ENCODE assay signal across 13 cellular contexts in genomic region chr5:5979362-5979760, GRCh38.
DNase-seq lines count a peak whose midpoint lies in the region; ATAC-seq, FAIRE-seq and TF ChIP-seq lines count a peak whose summit lies in the region.
"Had no signal": no experiment of that assay in that cellular context is flagged by ENCODE, and none has a peak within 500 bp of the region (broad histone marks: within the 10 kb centered on the region; RNA-seq: fewer than 3 reads in every experiment).

No MANE protein-coding gene starts in this region.

- H3K4ac ChIP-seq in H1 (replicated peaks; ENCODE audit: insufficient read length, low read depth, low read length) = no peak overlapping the region

- H3K4me3 Mint-ChIP-seq in mesothelial cell of epicardium = no peak overlapping the region
- H3K4me3 Mint-ChIP-seq: activated CD4-positive, alpha-beta memory T cell treated with anti-CD3 and anti-CD28 coated beads, Interleukin-2, amount 10 ng/mL, durations not matched to agents 7 days and 5 days; effector memory CD8-positive, alpha-beta T cell had no signal

- no peaks in the 10 kb centered on the region for H3K79me1 ChIP-seq in H1 (ENCODE audit: low read depth, low read length)

- POLR2A ChIA-PET in H1 (lab: Charles Lee; ENCODE audit: partially characterized antibody) = no interaction called here

- H3K23ac ChIP-seq in H1 (ENCODE audit: insufficient read length) = no peak overlapping the region

- no peak overlapping the region for H4K8ac ChIP-seq in H1 (ENCODE audit: extremely low read depth, insufficient read depth, low read length)

- H3K4me3 ChIP-seq in AG10803 (ENCODE audit: low read length) (no peak overlapping the region), H1 (ENCODE audit: extremely low read depth in 1 of 4, insufficient read depth in 2 of 4, low read depth in 3 of 4, low read length in 4 of 4) (no peak overlapping the region), psoas muscle (no peak overlapping the region), tibial nerve (no peak overlapping the region)
- H3K4me3 ChIP-seq: cardiac muscle cell had no signal

- H3K23me2 ChIP-seq in H1 (ENCODE audit: low read depth, low read length) = no peaks in the 10 kb centered on the region

- H3K36me3 Mint-ChIP-seq in mesothelial cell of epicardium = no peaks in the 10 kb centered on the region

- H2AK5ac ChIP-seq in H1 (ENCODE audit: low read depth, low read length) = no peak overlapping the region

- no peaks in the 10 kb centered on the region for H4K20me1 ChIP-seq in H1 (replicated peaks in 1 of 2; ENCODE audit: control insufficient read depth in 1 of 2, insufficient read depth in 2 of 2, low read length in 2 of 2)

- no peaks in the 10 kb centered on the region for H3K9me3 Mint-ChIP-seq in mesothelial cell of epicardium
- H3K9me3 Mint-ChIP-seq: activated CD4-positive, alpha-beta memory T cell treated with anti-CD3 and anti-CD28 coated beads, Interleukin-2, amount 10 ng/mL, durations not matched to agents 7 days and 5 days; effector memory CD8-positive, alpha-beta T cell had no signal

- TF ChIP-seq EP300 in H1 (IDR thresholded peaks at IDR 0.05; ENCODE audit: borderline replicate concordance in 1 of 2, low read depth in 2 of 2, low read length in 2 of 2) (no peak), tibial nerve (IDR thresholded peaks at IDR 0.05) (no peak)

- H2BK120ac ChIP-seq in H1 (replicated peaks; ENCODE audit: low read depth, low read length) = no peak overlapping the region

- DNase-seq in AG10803 (ENCODE audit: low read depth) (peak; percentile 22), NCI-H526 treated with DMSO at 0.1 percent for 48 hours (lab: John Stamatoyannopoulos, UW) (peak; percentile 17), H1 (ENCODE audit: low read depth in 1 of 2, low spot score in 2 of 2) (no peak), mesothelial cell of epicardium (ENCODE audit: low spot score in 2 of 2, unreplicated experiment in 2 of 2) (no peak), psoas muscle (no peak), tibial nerve (ENCODE audit: low spot score in 2 of 2) (no peak), D341Med (ENCODE audit: low spot score) (no peak), superior temporal gyrus (ENCODE audit: extremely low spot score) (no peak)
- DNase-seq: activated CD4-positive, alpha-beta memory T cell treated with anti-CD3 and anti-CD28 coated beads, Interleukin-2, amount 10 ng/mL, durations not matched to agents 7 days and 5 days; activated gamma-delta T cell treated with Interleukin-2 at 50 U/mL for 16 hours; effector memory CD8-positive, alpha-beta T cell; T1000 had no signal

- H3K4me1 Mint-ChIP-seq in mesothelial cell of epicardium = peaks cover 22% of the 10 kb centered on the region
- H3K4me1 Mint-ChIP-seq: activated CD4-positive, alpha-beta memory T cell treated with anti-CD3 and anti-CD28 coated beads, Interleukin-2, amount 10 ng/mL, durations not matched to agents 7 days and 5 days had no signal

- H3K27ac Mint-ChIP-seq in mesothelial cell of epicardium = peak overlapping the region; percentile 52
- H3K27ac Mint-ChIP-seq: activated CD4-positive, alpha-beta memory T cell treated with anti-CD3 and anti-CD28 coated beads, Interleukin-2, amount 10 ng/mL, durations not matched to agents 7 days and 5 days; effector memory CD8-positive, alpha-beta T cell had no signal

- peak in 1 of 2 experiments; percentile 14; a peak in 1 of 4 replicates for TF ChIP-seq RAD21 in H1 (IDR thresholded peaks at IDR 0.05 in 1 of 2, conservative IDR thresholded peaks at IDR 0.05 in 1 of 2; ENCODE audit: low read depth in 2 of 2, low read length in 2 of 2)

- 85% methylated on average over 3 of the region's 3 CpGs; no CpG with 5 or more reads in 1 of the 2 experiments for WGBS in H1 (ENCODE audit: extremely low coverage in 1 of 2, insufficient coverage in 1 of 2, insufficient read length in 1 of 2, insufficient replicate concordance in 2 of 2, low coverage in 1 of 2, low lambda C conversion rate in 2 of 2, missing lambda C conversion rate in 1 of 2), 2 experiments
- WGBS in psoas muscle, 3 donors = 32 to 55% (median 38%) methylated on average over 3 of the region's 3 CpGs
- 57 to 73% methylated on average over 3 of the region's 3 CpGs for WGBS in tibial nerve, 2 donors

- H3K27ac ChIP-seq in H1 (ENCODE audit: low read depth, low read length) (no peak overlapping the region), psoas muscle (no peak overlapping the region), tibial nerve (no peak overlapping the region)
- H3K27ac ChIP-seq: cardiac muscle cell had no signal

- intact Hi-C loops in psoas muscle (cut with DNase I) = no loop called here

- no peak for FAIRE-seq in H1 (lab: Jason Lieb, UNC)

- no peak overlapping the region for H4K91ac ChIP-seq in H1 (replicated peaks; ENCODE audit: insufficient read length, low read length)

- no peak overlapping the region for H2BK12ac ChIP-seq in H1 (ENCODE audit: low read depth, low read length)

- no peak overlapping the region for H2AFZ ChIP-seq in H1 (ENCODE audit: low read length)

- H3K27me3 Mint-ChIP-seq in mesothelial cell of epicardium (ENCODE audit: low read depth) = peaks cover 10% of the 10 kb centered on the region
- H3K27me3 Mint-ChIP-seq: activated CD4-positive, alpha-beta memory T cell treated with anti-CD3 and anti-CD28 coated beads, Interleukin-2, amount 10 ng/mL, durations not matched to agents 7 days and 5 days; effector memory CD8-positive, alpha-beta T cell had no signal

- no peak overlapping the region for H3K18ac ChIP-seq in H1 (ENCODE audit: extremely low read depth, low read length)

- H4K5ac ChIP-seq in H1 (ENCODE audit: insufficient read length, low read depth, low read length) = no peak overlapping the region

- no peak for ATAC-seq in psoas muscle
- ATAC-seq: effector memory CD8-positive, alpha-beta T cell had no signal

- no peak overlapping the region for H3K4me2 ChIP-seq in H1 (ENCODE audit: insufficient read depth in 1 of 2, low read depth in 2 of 2, low read length in 2 of 2)

- H3K4me1 ChIP-seq in H1 (replicated peaks in 1 of 4; ENCODE audit: control insufficient read depth in 3 of 4, insufficient read depth in 4 of 4, low read length in 3 of 4) (peaks cover 0 to 11% (median 3%) of the 10 kb centered on the region in 4 experiments; a peak in 2 of 7 replicates), psoas muscle (no peaks in the 10 kb centered on the region), tibial nerve (peaks cover 0 to 17% (median 0%) of the 10 kb centered on the region in 4 donors)

- H2BK20ac ChIP-seq in H1 (ENCODE audit: low read length) = no peak overlapping the region

- no peak overlapping the region for H2BK5ac ChIP-seq in H1 (ENCODE audit: low read depth, low read length)

- no peak overlapping the region for H3K56ac ChIP-seq in H1 (replicated peaks; ENCODE audit: insufficient read length, low read depth, low read length)

- no peak overlapping the region for H3K14ac ChIP-seq in H1 (ENCODE audit: insufficient read length)

- H3K9me3 ChIP-seq in H1 (ENCODE audit: insufficient read depth in 2 of 2, low read depth in 1 of 2, low read length in 1 of 2) = no peaks in the 10 kb centered on the region
- H3K9me3 ChIP-seq in psoas muscle = no peaks in the 10 kb centered on the region
- H3K9me3 ChIP-seq in tibial nerve = no peaks in the 10 kb centered on the region

- H3K9ac ChIP-seq in H1 (replicated peaks in 1 of 4; ENCODE audit: extremely low read depth in 1 of 4, low read depth in 3 of 4, low read length in 3 of 4) = no peak overlapping the region

- H3K79me2 ChIP-seq in H1 (ENCODE audit: control insufficient read depth in 1 of 2, insufficient read depth in 2 of 2, low read length in 2 of 2) = no peaks in the 10 kb centered on the region

- TF ChIP-seq POLR2A in H1 (IDR thresholded peaks at IDR 0.05; ENCODE audit: control extremely low read depth in 1 of 2, low read depth in 2 of 2, low read length in 2 of 2) (no peak), tibial nerve (IDR thresholded peaks at IDR 0.05) (no peak)

- CTCF ChIA-PET in H1 (lab: Charles Lee; ENCODE audit: partially characterized antibody) = interaction anchor here (0.6 kb wide), 1 partner anchor 558 kb away, joined by 3 read pairs; no protein-coding TSS in a partner anchor

- H2BK15ac ChIP-seq in H1 (ENCODE audit: low read length) = no peak overlapping the region

- TF ChIP-seq CTCF in AG10803 (conservative IDR thresholded peaks at IDR 0.05; ENCODE audit: low read length) = no peak
- TF ChIP-seq CTCF in H1 (IDR thresholded peaks at IDR 0.05; ENCODE audit: control extremely low read depth in 1 of 3, insufficient read depth in 1 of 3, low read depth in 1 of 3, low read length in 3 of 3) = no peak
- no peak for TF ChIP-seq CTCF in mesothelial cell of epicardium (IDR thresholded peaks at IDR 0.05; ENCODE audit: unreplicated experiment)
- no peak for TF ChIP-seq CTCF in psoas muscle (IDR thresholded peaks at IDR 0.05)
- TF ChIP-seq CTCF in tibial nerve (IDR thresholded peaks at IDR 0.05) = no peak

- H3K27me3 ChIP-seq in H1 (replicated peaks in 1 of 4; ENCODE audit: control insufficient read depth in 3 of 4, extremely low read depth in 1 of 4, insufficient read depth in 3 of 4, low read length in 3 of 4) (no peaks in the 10 kb centered on the region), psoas muscle (ENCODE audit: insufficient read depth in 3 of 3, low read length in 2 of 3) (peaks cover 0 to 4% (median 0%) of the 10 kb centered on the region in 3 donors), tibial nerve (no peaks in the 10 kb centered on the region)
- H3K27me3 ChIP-seq: cardiac muscle cell had no signal

- no peaks in the 10 kb centered on the region; a peak in 1 of 8 replicates for H3K36me3 ChIP-seq in H1 (ENCODE audit: control insufficient read depth in 2 of 4, insufficient read depth in 4 of 4, low read length in 3 of 4)
- H3K36me3 ChIP-seq in psoas muscle (ENCODE audit: insufficient read depth in 1 of 2, low read depth in 1 of 2) = no peaks in the 10 kb centered on the region
- no peaks in the 10 kb centered on the region for H3K36me3 ChIP-seq in tibial nerve
- H3K36me3 ChIP-seq: cardiac muscle cell had no signal

TF ChIP-seq in H1, 55 proteins besides CTCF, POLR2A, EP300 and RAD21:
- TF ChIP-seq TCF12 (IDR thresholded peaks at IDR 0.05; ENCODE audit: low read depth, low read length) (no peak), MAFK (IDR thresholded peaks at IDR 0.05; ENCODE audit: low read depth, low read length) (peak; percentile 29; the same call in 1 of the 2 replicates)
TF ChIP-seq in H1: peak in this region for 1.

Comparison
In these comparisons a context has a peak if more than half of its experiments do, and no peak if none do; other contexts are left out.
1. DNase-seq: peak in AG10803 (single experiment) and NCI-H526 treated with DMSO at 0.1 percent for 48 hours (single experiment); none in H1 (0 of 2), mesothelial cell of epicardium (0 of 2), psoas muscle (0 of 2), tibial nerve (0 of 2), D341Med (single experiment) and superior temporal gyrus (single experiment).